In the genomic region with DNA sequence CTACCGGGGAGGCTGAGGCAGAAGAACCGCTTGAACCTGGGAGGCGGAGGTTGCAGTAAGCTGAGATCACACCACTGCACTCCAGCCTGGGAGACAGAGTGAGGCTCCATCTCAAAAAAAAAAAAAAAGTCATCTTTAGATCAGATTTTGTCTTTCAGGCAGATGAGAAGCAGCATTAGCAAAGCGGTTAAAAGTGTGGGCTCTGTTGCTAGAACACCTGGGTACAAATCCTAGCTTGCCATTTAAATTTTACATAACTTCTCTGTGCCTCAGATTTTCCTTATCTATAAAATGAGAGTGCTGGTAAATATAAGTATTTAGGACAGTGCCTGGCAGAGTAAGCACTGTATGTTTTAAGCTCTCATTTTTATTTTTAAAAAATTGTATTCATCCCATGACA, we compare ENCODE assay signal across 12 cellular contexts. TPM values are rescaled to one million over a fixed set of nuclear protein-coding genes. Genes with fewer than 3 reads are reported as not detected.
A peak's percentile ranks its signal among the peaks of the same experiment; 100 is the strongest.
DNase-seq lines count a peak whose midpoint lies in the region; ATAC-seq and TF ChIP-seq lines count a peak whose summit lies in the region.
"Had no signal": no experiment of that assay in that cellular context is flagged by ENCODE, and none has a peak within 500 bp of the region (broad histone marks: within the 10 kb centered on the region; RNA-seq: fewer than 3 reads in every experiment).

No MANE protein-coding gene starts in this region.

- no peak overlapping the region for H3K4me3 Mint-ChIP-seq in activated CD4-positive, alpha-beta memory T cell treated with anti-CD3 and anti-CD28 coated beads for 36 hours
- H3K4me3 Mint-ChIP-seq in activated CD4-positive, alpha-beta memory T cell treated with anti-CD3 and anti-CD28 coated beads, Interleukin-2, amount 10 ng/mL, durations not matched to agents 7 days and 5 days = no peak overlapping the region
- H3K4me3 Mint-ChIP-seq in nephron progenitor cell = no peak overlapping the region
- no peak overlapping the region for H3K4me3 Mint-ChIP-seq in activated CD4-positive, alpha-beta T cell treated with anti-CD3 and anti-CD28 coated beads for 36 hours
- H3K4me3 Mint-ChIP-seq: CD14-positive monocyte had no signal

- H3K36me3 Mint-ChIP-seq in activated CD4-positive, alpha-beta memory T cell treated with anti-CD3 and anti-CD28 coated beads for 36 hours = peaks cover 25% of the 10 kb centered on the region
- H3K36me3 Mint-ChIP-seq in activated CD4-positive, alpha-beta memory T cell treated with anti-CD3 and anti-CD28 coated beads, Interleukin-2, amount 10 ng/mL, durations not matched to agents 7 days and 5 days (ENCODE audit: low read depth) = peaks cover 44% of the 10 kb centered on the region
- H3K36me3 Mint-ChIP-seq in nephron progenitor cell (ENCODE audit: low read depth) = peaks cover 54% of the 10 kb centered on the region
- peaks cover 36% of the 10 kb centered on the region for H3K36me3 Mint-ChIP-seq in activated CD4-positive, alpha-beta T cell treated with anti-CD3 and anti-CD28 coated beads for 36 hours (ENCODE audit: low read depth)

- no peaks in the 10 kb centered on the region for H3K27me3 Mint-ChIP-seq in activated CD4-positive, alpha-beta memory T cell treated with anti-CD3 and anti-CD28 coated beads for 36 hours
- H3K27me3 Mint-ChIP-seq in activated CD4-positive, alpha-beta memory T cell treated with anti-CD3 and anti-CD28 coated beads, Interleukin-2, amount 10 ng/mL, durations not matched to agents 7 days and 5 days = no peaks in the 10 kb centered on the region
- no peaks in the 10 kb centered on the region for H3K27me3 Mint-ChIP-seq in nephron progenitor cell (ENCODE audit: low read depth, poor library complexity)
- H3K27me3 Mint-ChIP-seq in activated CD4-positive, alpha-beta T cell treated with anti-CD3 and anti-CD28 coated beads for 36 hours = no peaks in the 10 kb centered on the region

- H3K9me3 ChIP-seq in heart right ventricle (no peaks in the 10 kb centered on the region), skeletal muscle tissue (ENCODE audit: control insufficient read depth in 3 of 3, low read length in 3 of 3) (no peaks in the 10 kb centered on the region)

- H3K9ac ChIP-seq in skeletal muscle tissue (ENCODE audit: low read depth in 1 of 3, low read length in 3 of 3) = peak overlapping the region in 1 of 3 donors; percentile 36

- DNase-seq in activated CD4-positive, alpha-beta memory T cell treated with anti-CD3 and anti-CD28 coated beads for 36 hours = no peak
- no peak for DNase-seq in activated CD4-positive, alpha-beta memory T cell treated with anti-CD3 and anti-CD28 coated beads, Interleukin-2, amount 10 ng/mL, durations not matched to agents 7 days and 5 days
- DNase-seq in heart right ventricle (no peak), cardiac septum (ENCODE audit: low spot score) (no peak), nephron progenitor cell (no peak)
- no peak for DNase-seq in activated CD4-positive, alpha-beta T cell treated with anti-CD3 and anti-CD28 coated beads for 36 hours
- DNase-seq: Calu3, DMS 273 treated with DMSO at 0.1 percent for 48 hours had no signal

- H3K27ac ChIP-seq in heart right ventricle (peak overlapping the region in 7 of 10 donors; percentile 44 to 80 (median 72)), skeletal muscle tissue (ENCODE audit: low read depth, low read length) (peak overlapping the region; percentile 97)

- CTCF ChIA-PET in activated CD4-positive, alpha-beta memory T cell treated with anti-CD3 and anti-CD28 coated beads for 36 hours (lab: Charles Lee) = no interaction called here
- CTCF ChIA-PET in activated CD4-positive, alpha-beta memory T cell treated with anti-CD3 and anti-CD28 coated beads, Interleukin-2, amount 10 ng/mL, durations not matched to agents 7 days and 5 days (lab: Charles Lee) = no interaction called here
- CTCF ChIA-PET in activated CD4-positive, alpha-beta T cell treated with anti-CD3 and anti-CD28 coated beads for 36 hours (lab: Charles Lee) = interaction anchor here (0.6 to 1.0 kb wide), 3 partner anchors 15 to 27 kb away, joined by 3 to 4 read pairs (median 3); no protein-coding TSS in a partner anchor

- no peak for ATAC-seq in heart right ventricle
- no peak for ATAC-seq in activated CD4-positive, alpha-beta T cell treated with anti-CD3 and anti-CD28 coated beads for 36 hours
- ATAC-seq in HG02763 (IDR thresholded peaks at IDR 0.05; ENCODE audit: unreplicated experiment) = no peak
- ATAC-seq: HCT116 had no signal

- H3K36me3 ChIP-seq in heart right ventricle = peaks cover 0 to 79% (median 1%) of the 10 kb centered on the region in 9 donors
- peaks cover 4 to 16% (median 10%) of the 10 kb centered on the region in 3 donors for H3K36me3 ChIP-seq in skeletal muscle tissue (ENCODE audit: control insufficient read depth in 3 of 3, insufficient read depth in 3 of 3, low read length in 3 of 3)

- intact Hi-C loops in activated CD4-positive, alpha-beta memory T cell treated with anti-CD3 and anti-CD28 coated beads for 36 hours (cut with micrococcal nuclease) = no loop called here
- intact Hi-C loops in heart right ventricle (cut with DNase I) = no loop called here
- intact Hi-C loops in cardiac septum (cut with DNase I) = no loop called here
- intact Hi-C loops in activated CD4-positive, alpha-beta T cell treated with anti-CD3 and anti-CD28 coated beads for 36 hours (cut with DNase I, micrococcal nuclease) = no loop called here

- POLR2A ChIA-PET in activated CD4-positive, alpha-beta memory T cell treated with anti-CD3 and anti-CD28 coated beads for 36 hours (lab: Charles Lee) = no interaction called here
- POLR2A ChIA-PET in activated CD4-positive, alpha-beta memory T cell treated with anti-CD3 and anti-CD28 coated beads, Interleukin-2, amount 10 ng/mL, durations not matched to agents 7 days and 5 days (lab: Charles Lee) = interaction anchor here (2.7 kb wide), 1 partner anchor 9 kb away, joined by 11 read pairs; a partner anchor contains a TSS
- POLR2A ChIA-PET in activated CD4-positive, alpha-beta T cell treated with anti-CD3 and anti-CD28 coated beads for 36 hours (lab: Charles Lee) = interaction anchor here (0.6 kb wide), 1 partner anchor 159 kb away, joined by 3 read pairs; no protein-coding TSS in a partner anchor

- TF ChIP-seq CTCF in heart right ventricle (IDR thresholded peaks at IDR 0.05) (no peak), nephron progenitor cell (IDR thresholded peaks at IDR 0.05) (no peak)

- H3K4me3 ChIP-seq in heart right ventricle = no peak overlapping the region
- no peak overlapping the region for H3K4me3 ChIP-seq in skeletal muscle tissue (ENCODE audit: low read length in 3 of 3)

- WGBS in heart right ventricle, 2 donors = 92 to 96% methylated on average over 4 of the region's 4 CpGs

- H3K27ac Mint-ChIP-seq in activated CD4-positive, alpha-beta memory T cell treated with anti-CD3 and anti-CD28 coated beads for 36 hours = peak overlapping the region; percentile 23
- H3K27ac Mint-ChIP-seq in activated CD4-positive, alpha-beta memory T cell treated with anti-CD3 and anti-CD28 coated beads, Interleukin-2, amount 10 ng/mL, durations not matched to agents 7 days and 5 days = no peak overlapping the region
- H3K27ac Mint-ChIP-seq in nephron progenitor cell = peak overlapping the region; percentile 59
- no peak overlapping the region for H3K27ac Mint-ChIP-seq in activated CD4-positive, alpha-beta T cell treated with anti-CD3 and anti-CD28 coated beads for 36 hours

- no peaks in the 10 kb centered on the region for H3K27me3 ChIP-seq in heart right ventricle
- no peaks in the 10 kb centered on the region for H3K27me3 ChIP-seq in skeletal muscle tissue (ENCODE audit: control insufficient read depth in 3 of 3, insufficient read depth in 3 of 3, low read length in 3 of 3)

- H3K4me1 ChIP-seq in heart right ventricle (peaks cover 0 to 56% (median 33%) of the 10 kb centered on the region in 9 donors), skeletal muscle tissue (ENCODE audit: control insufficient read depth in 3 of 3, insufficient read depth in 3 of 3, low read length in 3 of 3) (peaks cover 15 to 31% (median 24%) of the 10 kb centered on the region in 3 donors)

- no peaks in the 10 kb centered on the region for H3K9me3 Mint-ChIP-seq in activated CD4-positive, alpha-beta memory T cell treated with anti-CD3 and anti-CD28 coated beads for 36 hours
- H3K9me3 Mint-ChIP-seq in activated CD4-positive, alpha-beta memory T cell treated with anti-CD3 and anti-CD28 coated beads, Interleukin-2, amount 10 ng/mL, durations not matched to agents 7 days and 5 days = no peaks in the 10 kb centered on the region
- no peaks in the 10 kb centered on the region for H3K9me3 Mint-ChIP-seq in nephron progenitor cell
- no peaks in the 10 kb centered on the region for H3K9me3 Mint-ChIP-seq in activated CD4-positive, alpha-beta T cell treated with anti-CD3 and anti-CD28 coated beads for 36 hours (ENCODE audit: low read depth)
- H3K9me3 Mint-ChIP-seq: CD14-positive monocyte had no signal

- peaks cover 50% of the 10 kb centered on the region for H3K4me1 Mint-ChIP-seq in activated CD4-positive, alpha-beta memory T cell treated with anti-CD3 and anti-CD28 coated beads for 36 hours (ENCODE audit: low read depth)
- peaks cover 50% of the 10 kb centered on the region for H3K4me1 Mint-ChIP-seq in activated CD4-positive, alpha-beta memory T cell treated with anti-CD3 and anti-CD28 coated beads, Interleukin-2, amount 10 ng/mL, durations not matched to agents 7 days and 5 days
- H3K4me1 Mint-ChIP-seq in nephron progenitor cell = peaks cover 6% of the 10 kb centered on the region
- H3K4me1 Mint-ChIP-seq in activated CD4-positive, alpha-beta T cell treated with anti-CD3 and anti-CD28 coated beads for 36 hours = peaks cover 53% of the 10 kb centered on the region
- H3K4me1 Mint-ChIP-seq: CD14-positive monocyte had no signal

RNA-seq across cellular contexts. Expression of a gene that starts 8.2 kb away (rescaled TPM):
- total RNA-seq in activated CD4-positive, alpha-beta memory T cell treated with anti-CD3 and anti-CD28 coated beads for 36 hours = 10 to 100 TPM; 84.7 to 87.3 TPM
- total RNA-seq in activated CD4-positive, alpha-beta memory T cell treated with anti-CD3 and anti-CD28 coated beads, Interleukin-2, amount 10 ng/mL, durations not matched to agents 7 days and 5 days = 10 to 100 TPM; 77.1 to 77.3 TPM
- total RNA-seq in heart right ventricle = 10 to 100 TPM; 15.7 to 28.2 (median 21.1) TPM
- polyA plus RNA-seq in heart right ventricle = 10 to 100 TPM; 16.9 to 17.6 TPM
- total RNA-seq in cardiac septum = 20.9 TPM
- total RNA-seq in skeletal muscle tissue = 27.1 TPM
- 100 to 1,000 TPM; 100 to 105 TPM for total RNA-seq in activated CD4-positive, alpha-beta T cell treated with anti-CD3 and anti-CD28 coated beads for 36 hours

RNA-seq across cellular contexts. Expression of a gene that starts 8.7 kb away (rescaled TPM):
- 10 to 100 TPM; 27.2 to 28.7 TPM for total RNA-seq in activated CD4-positive, alpha-beta memory T cell treated with anti-CD3 and anti-CD28 coated beads for 36 hours
- total RNA-seq in activated CD4-positive, alpha-beta memory T cell treated with anti-CD3 and anti-CD28 coated beads, Interleukin-2, amount 10 ng/mL, durations not matched to agents 7 days and 5 days = 10 to 100 TPM; 30.2 to 32.7 TPM
- total RNA-seq in heart right ventricle = 10 to 100 TPM in 3 of 10 donors, 1 to 10 TPM in 7; 6.3 to 11.1 (median 8.5) TPM
- 1 to 10 TPM; 1.8 to 2.3 TPM for polyA plus RNA-seq in heart right ventricle
- total RNA-seq in cardiac septum = 7.1 TPM
- 17.7 TPM for total RNA-seq in skeletal muscle tissue
- 10 to 100 TPM; 42.5 to 46.8 TPM for total RNA-seq in activated CD4-positive, alpha-beta T cell treated with anti-CD3 and anti-CD28 coated beads for 36 hours

RNA-seq across cellular contexts. Expression of a gene that starts 30.8 kb away (rescaled TPM):
- under 1 TPM; 0.51 to 0.78 TPM for total RNA-seq in activated CD4-positive, alpha-beta memory T cell treated with anti-CD3 and anti-CD28 coated beads for 36 hours
- total RNA-seq in activated CD4-positive, alpha-beta memory T cell treated with anti-CD3 and anti-CD28 coated beads, Interleukin-2, amount 10 ng/mL, durations not matched to agents 7 days and 5 days = under 1 TPM; 0.10 to 0.38 TPM
- total RNA-seq in heart right ventricle = 1 to 10 TPM in 6 of 10 donors, under 1 TPM in 4; 0.42 to 2.3 (median 1.1) TPM
- under 1 TPM; 0.23 to 0.59 TPM for polyA plus RNA-seq in heart right ventricle
- 0.67 TPM for total RNA-seq in cardiac septum
- 27.7 TPM for total RNA-seq in skeletal muscle tissue
- total RNA-seq in activated CD4-positive, alpha-beta T cell treated with anti-CD3 and anti-CD28 coated beads for 36 hours = under 1 TPM; 0.18 to 0.83 TPM

Comparison
In these comparisons a context has a peak if more than half of its experiments do, and no peak if none do; other contexts are left out.
1. H3K27ac Mint-ChIP-seq: peak in activated CD4-positive, alpha-beta memory T cell treated with anti-CD3 and anti-CD28 coated beads for 36 hours (single experiment) and nephron progenitor cell (single experiment); none in activated CD4-positive, alpha-beta memory T cell treated with anti-CD3 and anti-CD28 coated beads, Interleukin-2, amount 10 ng/mL, durations not matched to agents 7 days and 5 days (single experiment) and activated CD4-positive, alpha-beta T cell treated with anti-CD3 and anti-CD28 coated beads for 36 hours (single experiment).